ENCODE assay signal across 8 cellular contexts in the genomic region with DNA sequence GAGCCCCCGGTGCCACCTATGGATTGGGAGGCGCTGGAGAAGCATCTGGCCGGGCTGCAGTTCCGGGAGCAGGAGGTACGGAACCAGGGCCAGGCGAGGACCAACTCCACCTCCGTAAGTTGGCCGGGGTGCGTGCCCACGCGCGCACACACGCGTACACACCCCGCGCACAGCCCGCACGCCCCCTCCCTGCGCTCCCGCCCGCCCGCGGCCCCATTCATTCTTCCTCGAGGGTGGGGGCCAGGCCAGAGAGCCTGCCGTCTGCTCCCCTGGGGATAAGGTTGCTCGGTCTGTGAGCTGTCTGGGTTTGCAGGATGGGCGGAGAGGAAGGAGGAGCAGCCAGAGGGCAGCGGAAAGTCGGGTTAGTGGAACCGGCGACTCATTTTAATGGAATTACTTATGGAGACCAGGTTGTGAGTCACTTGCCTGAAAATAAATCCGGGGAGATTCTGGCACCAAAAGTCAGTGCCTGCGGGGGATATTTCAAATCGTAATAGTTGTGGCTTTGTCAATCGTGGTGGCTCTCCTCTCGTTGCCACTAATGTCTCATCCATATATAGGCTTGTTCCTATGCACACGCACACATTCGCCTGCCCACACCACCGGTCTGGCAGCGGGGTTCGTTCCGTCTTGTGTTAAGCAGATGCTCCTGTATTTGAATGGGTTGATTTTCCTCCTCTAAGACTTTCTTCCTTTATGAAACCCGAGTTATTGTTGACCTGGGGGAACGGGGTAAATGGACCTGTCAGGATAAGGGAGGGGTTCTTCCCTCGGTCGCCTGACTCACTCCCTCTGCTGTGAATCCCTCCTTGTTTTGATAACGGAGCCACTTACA.
A peak's percentile ranks its signal among the peaks of the same experiment; 100 is the strongest.
DNase-seq lines count a peak whose midpoint lies in the region; ATAC-seq lines count a peak whose summit lies in the region.

No MANE protein-coding gene starts in this region.

- peak overlapping the region; percentile 3 to 77 (median 59) for H3K4me3 Mint-ChIP-seq in CD8-positive, alpha-beta memory T cell
- H3K4me3 Mint-ChIP-seq in stimulated activated memory B cell treated with anti-CD40 and anti-IgM and Interleukin-4, amounts not matched to agents 10 μg/mL and 1 μg/mL and 100 μg/mL, for 72 hours, result peak overlapping the region; percentile 59

- POLR2A ChIA-PET in CD8-positive, alpha-beta memory T cell (lab: Charles Lee), result no interaction called here

- no peak overlapping the region for H3K27ac ChIP-seq in CD8-positive, alpha-beta memory T cell (ENCODE audit: low read depth, low read length)
- H3K27ac ChIP-seq in SJCRH30, result peak overlapping the region; percentile 82

- H3K4me1 Mint-ChIP-seq in CD8-positive, alpha-beta memory T cell, result peaks cover 12 to 16% (median 14%) of the 10 kb centered on the region in 3 donors
- peaks cover 24% of the 10 kb centered on the region for H3K4me1 Mint-ChIP-seq in stimulated activated memory B cell treated with anti-CD40 and anti-IgM and Interleukin-4, amounts not matched to agents 10 μg/mL and 1 μg/mL and 100 μg/mL, for 72 hours

- H3K36me3 ChIP-seq in CD8-positive, alpha-beta memory T cell (ENCODE audit: insufficient read depth, low read length), result no peaks in the 10 kb centered on the region
- no peaks in the 10 kb centered on the region for H3K36me3 ChIP-seq in SJCRH30

- H3K9me3 ChIP-seq in CD8-positive, alpha-beta memory T cell (ENCODE audit: low read length), result no peaks in the 10 kb centered on the region
- no peaks in the 10 kb centered on the region for H3K9me3 ChIP-seq in SJCRH30 (replicated peaks)

- H3K27me3 Mint-ChIP-seq in CD8-positive, alpha-beta memory T cell, result peaks cover 42 to 65% of the 10 kb centered on the region in 2 donors
- H3K27me3 Mint-ChIP-seq in stimulated activated memory B cell treated with anti-CD40 and anti-IgM and Interleukin-4, amounts not matched to agents 10 μg/mL and 1 μg/mL and 100 μg/mL, for 72 hours, result peaks cover 80% of the 10 kb centered on the region

- ATAC-seq in left lobe of liver, result peak; percentile 43
- ATAC-seq in stimulated activated memory B cell treated with anti-CD40 and anti-IgM and Interleukin-4, amounts not matched to agents 10 μg/mL and 1 μg/mL and 100 μg/mL, for 72 hours, result peak; percentile 37
- ATAC-seq in HG03439 (IDR thresholded peaks at IDR 0.05; ENCODE audit: unreplicated experiment), result no peak

- H3K27ac Mint-ChIP-seq in CD8-positive, alpha-beta memory T cell, result peak overlapping the region in 1 of 8 donors; percentile 66
- H3K27ac Mint-ChIP-seq in stimulated activated memory B cell treated with anti-CD40 and anti-IgM and Interleukin-4, amounts not matched to agents 10 μg/mL and 1 μg/mL and 100 μg/mL, for 72 hours, result no peak overlapping the region

- no peak overlapping the region for H3K4me3 ChIP-seq in CD8-positive, alpha-beta memory T cell (ENCODE audit: low read length)
- H3K4me3 ChIP-seq in SJCRH30, result peak overlapping the region; percentile 61

- CTCF ChIA-PET in CD8-positive, alpha-beta memory T cell (lab: Charles Lee), result no interaction called here

- peaks cover 0 to 8% (median 0%) of the 10 kb centered on the region in 5 donors for H3K9me3 Mint-ChIP-seq in CD8-positive, alpha-beta memory T cell
- no peaks in the 10 kb centered on the region for H3K9me3 Mint-ChIP-seq in stimulated activated memory B cell treated with anti-CD40 and anti-IgM and Interleukin-4, amounts not matched to agents 10 μg/mL and 1 μg/mL and 100 μg/mL, for 72 hours

- H3K36me3 Mint-ChIP-seq in CD8-positive, alpha-beta memory T cell, result peaks cover 0 to 6% (median 0%) of the 10 kb centered on the region in 3 donors
- no peaks in the 10 kb centered on the region for H3K36me3 Mint-ChIP-seq in stimulated activated memory B cell treated with anti-CD40 and anti-IgM and Interleukin-4, amounts not matched to agents 10 μg/mL and 1 μg/mL and 100 μg/mL, for 72 hours

- H3K4me1 ChIP-seq in CD8-positive, alpha-beta memory T cell (ENCODE audit: insufficient read depth, low read length), result no peaks in the 10 kb centered on the region
- H3K4me1 ChIP-seq in SJCRH30, result peaks cover 21% of the 10 kb centered on the region

- no peak for DNase-seq in CD8-positive, alpha-beta memory T cell
- DNase-seq in HPDE6-E6E7 (ENCODE audit: extremely low spot score) (peak; percentile 87), SJCRH30 (peak; percentile 83 to 88), dermis microvascular lymphatic vessel endothelial cell (ENCODE audit: low read depth in 2 of 2) (peak; percentile 55 to 89), left lobe of liver (ENCODE audit: low spot score) (peak; percentile 70)
- DNase-seq in activated CD4-positive, CD25-positive, alpha-beta regulatory T cell (lab: John Stamatoyannopoulos, UW), result no peak

- peaks cover 13% of the 10 kb centered on the region for H3K27me3 ChIP-seq in CD8-positive, alpha-beta memory T cell (ENCODE audit: insufficient read depth, low read length, poor library complexity, severe bottlenecking)
- H3K27me3 ChIP-seq in SJCRH30, result no peaks in the 10 kb centered on the region

Comparison
In these comparisons a context has a peak if more than half of its experiments do, and no peak if none do; other contexts are left out.
1. DNase-seq: peak in HPDE6-E6E7 (single experiment), SJCRH30 (2 of 2), dermis microvascular lymphatic vessel endothelial cell (2 of 2) and left lobe of liver (single experiment); none in CD8-positive, alpha-beta memory T cell (0 of 5) and activated CD4-positive, CD25-positive, alpha-beta regulatory T cell (0 of 4).